Comparison of ENCODE assay signal across 9 cellular contexts in genomic region chr3:141076821-141077571, GRCh38. TPM values are rescaled to one million over a fixed set of nuclear protein-coding genes. Genes with fewer than 3 reads are reported as not detected.
A peak's percentile ranks its signal among the peaks of the same experiment; 100 is the strongest.
DNase-seq lines count a peak whose midpoint lies in the region; ATAC-seq and TF ChIP-seq lines count a peak whose summit lies in the region.
"Had no signal": no experiment of that assay in that cellular context is flagged by ENCODE, and none has a peak within 500 bp of the region (broad histone marks: within the 10 kb centered on the region; RNA-seq: fewer than 3 reads in every experiment).

No MANE protein-coding gene starts in this region.

- ATAC-seq in memory B cell (ENCODE audit: low read depth) (peak; percentile 77), GM21723 (IDR thresholded peaks at IDR 0.05; ENCODE audit: unreplicated experiment) (no peak), HG03469 (IDR thresholded peaks at IDR 0.05; ENCODE audit: unreplicated experiment) (no peak), GM21423 (IDR thresholded peaks at IDR 0.05; ENCODE audit: unreplicated experiment) (no peak)

- H3K4me3 Mint-ChIP-seq in chondrocyte (ENCODE audit: unreplicated experiment) (peak overlapping the region; percentile 74), memory B cell (peak overlapping the region; percentile 74)

- DNase-seq in Daoy (ENCODE audit: low read depth) (peak; percentile 61), NCI-H146 treated with DMSO at 0.1 percent for 48 hours (lab: John Stamatoyannopoulos, UW; ENCODE audit: unreplicated experiment) (peak; percentile 82), chondrocyte (ENCODE audit: low spot score) (no peak), memory B cell (ENCODE audit: low spot score in 2 of 2) (peak in 1 of 2 donors; percentile 23), stromal cell of bone marrow (ENCODE audit: low read depth) (peak; percentile 33)

- no peak for TF ChIP-seq CTCF in chondrocyte (IDR thresholded peaks at IDR 0.05)

- H3K4me1 Mint-ChIP-seq in chondrocyte (ENCODE audit: low read depth) (peaks cover 31% of the 10 kb centered on the region), memory B cell (peaks cover 8% of the 10 kb centered on the region)

- no peaks in the 10 kb centered on the region for H3K36me3 Mint-ChIP-seq in chondrocyte (ENCODE audit: low read depth)
- H3K36me3 Mint-ChIP-seq in memory B cell = no peaks in the 10 kb centered on the region

- no peaks in the 10 kb centered on the region for H3K27me3 Mint-ChIP-seq in chondrocyte (ENCODE audit: low read depth)
- peaks cover 5% of the 10 kb centered on the region for H3K27me3 Mint-ChIP-seq in memory B cell

- H3K9me3 Mint-ChIP-seq in chondrocyte (ENCODE audit: low read depth) = no peaks in the 10 kb centered on the region
- H3K9me3 Mint-ChIP-seq in memory B cell = no peaks in the 10 kb centered on the region

- peak overlapping the region; percentile 96 for H3K27ac Mint-ChIP-seq in chondrocyte (ENCODE audit: unreplicated experiment)
- H3K27ac Mint-ChIP-seq in memory B cell = no peak overlapping the region

RNA-seq across cellular contexts. Expression of gene SPSB4, which starts 25.8 kb away (rescaled TPM):
- total RNA-seq in Daoy (2014; rRNA removed; shearing (Covaris generic)) = 2.3 and 2.4 TPM in 2 replicates
- 1.9 to 2.7 TPM (median 2.4 TPM) in 3 replicates for total RNA-seq in chondrocyte
- total RNA-seq: glomerular endothelial cell had no signal
